In the genomic region with DNA sequence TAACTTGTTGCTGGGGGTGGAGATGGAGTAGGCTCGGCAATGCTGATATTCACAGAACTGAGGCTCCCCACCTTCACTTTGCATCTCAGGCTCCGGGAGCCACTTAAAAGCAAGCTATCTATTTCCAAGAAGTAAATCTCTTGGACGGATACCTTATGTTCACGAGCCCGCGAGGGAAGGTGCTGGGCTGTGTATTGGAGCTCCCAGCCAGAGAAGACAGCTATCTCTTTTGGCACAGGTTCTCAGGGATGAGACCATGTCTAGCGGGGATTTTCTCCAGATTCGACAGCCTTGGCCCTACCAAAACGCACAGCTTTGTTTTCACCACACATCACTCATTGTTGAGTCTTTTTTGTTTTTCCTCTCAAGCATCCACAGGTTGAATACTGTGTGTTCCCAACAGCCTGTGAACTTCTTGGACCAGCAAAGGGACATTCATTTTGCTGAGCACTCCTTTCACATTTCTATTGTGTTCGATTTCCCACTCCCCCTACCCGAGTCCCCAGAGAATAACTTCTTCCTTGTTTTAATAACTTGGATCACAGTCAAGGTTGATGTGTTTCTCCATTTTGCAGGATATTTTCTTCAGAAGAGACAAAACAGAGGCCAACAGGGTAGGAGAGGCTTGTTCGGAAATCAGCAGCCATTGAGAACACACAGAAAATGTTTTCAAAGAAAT, we compare ENCODE assay signal across 31 cellular contexts. TPM values are rescaled to one million over a fixed set of nuclear protein-coding genes. Genes with fewer than 3 reads are reported as not detected.
"Had no signal": no experiment of that assay in that cellular context is flagged by ENCODE, and none has a peak within 500 bp of the region (broad histone marks: within the 10 kb centered on the region; RNA-seq: fewer than 3 reads in every experiment).

No MANE protein-coding gene starts in this region.

- H3K9me3 ChIP-seq: colonic mucosa, esophagus squamous epithelium, right atrium auricular region, sigmoid colon, spleen, thoracic aorta, tibial nerve, upper lobe of left lung had no signal

- H3K9ac ChIP-seq: parathyroid adenoma had no signal

- H3K27ac Mint-ChIP-seq: dendritic cell treated with granulocyte-macrophage colony-stimulating factor and Interleukin-4, amounts not matched to agents 40 ng/mL and 50 ng/mL, for 4 days; naive thymus-derived CD4-positive, alpha-beta T cell; progenitor cell of endocrine pancreas; stimulated activated memory B cell treated with anti-CD40 and anti-IgM and Interleukin-4, amounts not matched to agents 10 μg/mL and 1 μg/mL and 100 μg/mL, for 72 hours had no signal

- H3K27ac ChIP-seq: colonic mucosa, esophagus squamous epithelium, parathyroid adenoma, right atrium auricular region, sigmoid colon, spleen, thoracic aorta, tibial nerve, upper lobe of left lung had no signal

- H3K4me1 ChIP-seq: colonic mucosa, esophagus squamous epithelium, parathyroid adenoma, right atrium auricular region, sigmoid colon, spleen, tibial nerve, upper lobe of left lung had no signal

- H3K4me3 ChIP-seq: colonic mucosa, esophagus squamous epithelium, right atrium auricular region, sigmoid colon, spleen, thoracic aorta, tibial nerve, upper lobe of left lung had no signal

- DNase-seq: caudate nucleus; colonic mucosa; effector memory CD4-positive, alpha-beta T cell; erythroblast; esophagus squamous epithelium; foreskin melanocyte; glutamatergic neuron; mesenchymal stem cell; midbrain; naive thymus-derived CD4-positive, alpha-beta T cell; occipital lobe; sigmoid colon; spleen; stimulated activated CD4-positive, alpha-beta T cell treated with anti-CD3 and anti-CD28 coated beads, Interleukin-4, amount 100 ng/mL, for 4 hours; stimulated activated naive CD8-positive, alpha-beta T cell treated with anti-CD3 and anti-CD28 coated beads, Interleukin-15, Interleukin-2, amounts not matched to agents 100 U/mL and 50 U/mL, for 24 hours; substantia nigra; upper lobe of left lung had no signal

- H3K36me3 Mint-ChIP-seq: naive thymus-derived CD4-positive, alpha-beta T cell; stimulated activated memory B cell treated with anti-CD40 and anti-IgM and Interleukin-4, amounts not matched to agents 10 μg/mL and 1 μg/mL and 100 μg/mL, for 72 hours had no signal

- H3K36me3 ChIP-seq: colonic mucosa, esophagus squamous epithelium, right atrium auricular region, sigmoid colon, spleen, thoracic aorta, tibial nerve, upper lobe of left lung had no signal

- H3K4me1 Mint-ChIP-seq: naive thymus-derived CD4-positive, alpha-beta T cell; stimulated activated memory B cell treated with anti-CD40 and anti-IgM and Interleukin-4, amounts not matched to agents 10 μg/mL and 1 μg/mL and 100 μg/mL, for 72 hours had no signal

- H3K4me3 Mint-ChIP-seq: dendritic cell treated with granulocyte-macrophage colony-stimulating factor and Interleukin-4, amounts not matched to agents 40 ng/mL and 50 ng/mL, for 4 days; naive thymus-derived CD4-positive, alpha-beta T cell; stimulated activated memory B cell treated with anti-CD40 and anti-IgM and Interleukin-4, amounts not matched to agents 10 μg/mL and 1 μg/mL and 100 μg/mL, for 72 hours had no signal

- H3K9me3 Mint-ChIP-seq: dendritic cell treated with granulocyte-macrophage colony-stimulating factor and Interleukin-4, amounts not matched to agents 40 ng/mL and 50 ng/mL, for 4 days had no signal

- ATAC-seq: left lobe of liver; naive thymus-derived CD4-positive, alpha-beta T cell; stimulated activated memory B cell treated with anti-CD40 and anti-IgM and Interleukin-4, amounts not matched to agents 10 μg/mL and 1 μg/mL and 100 μg/mL, for 72 hours; stimulated activated naive CD8-positive, alpha-beta T cell treated with anti-CD3 and anti-CD28 coated beads, Interleukin-15, Interleukin-2, amounts not matched to agents 100 U/mL and 50 U/mL, for 24 hours had no signal

- H3K79me2 ChIP-seq: parathyroid adenoma had no signal

- H3K27me3 ChIP-seq: colonic mucosa, right atrium auricular region, upper lobe of left lung had no signal

- H2AFZ ChIP-seq: parathyroid adenoma had no signal

RNA-seq across cellular contexts. Expression of gene WT1, which starts 23.3 kb away (rescaled TPM):
- total RNA-seq: chondrocyte; esophagus squamous epithelium; left lobe of liver; lower leg skin; lung microvascular endothelial cell; naive thymus-derived CD4-positive, alpha-beta T cell; occipital lobe; progenitor cell of endocrine pancreas; skeletal muscle tissue; tibial nerve had no signal
- polyA plus RNA-seq: keratinocyte; naive thymus-derived CD4-positive, alpha-beta T cell; neural cell had no signal
